15 cellular contexts compared by ENCODE assay signal in genomic region chr15:22429426-22429825, GRCh38. TPM values are rescaled to one million over a fixed set of nuclear protein-coding genes. Genes with fewer than 3 reads are reported as not detected.
"Had no signal": no experiment of that assay in that cellular context is flagged by ENCODE, and none has a peak within 500 bp of the region (broad histone marks: within the 10 kb centered on the region; RNA-seq: fewer than 3 reads in every experiment).

No MANE protein-coding gene starts in this region.

RNA-seq across cellular contexts. Expression of gene GOLGA6L22, which starts 29.3 kb away (rescaled TPM):
- total RNA-seq: activated B cell treated with CpG ODN at 0.5 μM for 24 hours; activated CD4-positive, alpha-beta memory T cell treated with anti-CD3 and anti-CD28 coated beads for 36 hours; activated CD4-positive, alpha-beta memory T cell treated with anti-CD3 and anti-CD28 coated beads, Interleukin-2, amount 10 ng/mL, durations not matched to agents 7 days and 5 days; activated CD4-positive, alpha-beta T cell treated with anti-CD3 and anti-CD28 coated beads for 36 hours; activated CD4-positive, alpha-beta T cell treated with anti-CD3 and anti-CD28 coated beads, Interleukin-2, amount 10 ng/mL, durations not matched to agents 24 days and 14 days; activated CD4-positive, alpha-beta T cell treated with anti-CD3 and anti-CD28 coated beads, Interleukin-2, amount 10 ng/mL, durations not matched to agents 7 days and 5 days; activated CD8-positive, alpha-beta memory T cell treated with anti-CD3 and anti-CD28 coated beads for 36 hours; activated CD8-positive, alpha-beta memory T cell treated with anti-CD3 and anti-CD28 coated beads, Interleukin-2, amount 10 ng/mL, durations not matched to agents 7 days and 5 days; activated CD8-positive, alpha-beta T cell treated with anti-CD3 and anti-CD28 coated beads for 36 hours; activated CD8-positive, alpha-beta T cell treated with anti-CD3 and anti-CD28 coated beads, Interleukin-2, amount 10 ng/mL, durations not matched to agents 7 days and 5 days; T-cell; T-helper 1 cell treated with Interleukin-12 subunit alpha and Interleukin-12 subunit beta and Interleukin-4 antibody, amounts not matched to agents 30 ng/mL and 1 ng/mL, for 36 hours; T-helper 17 cell; T-helper 2 cell treated with Interferon-gamma antibody and Interleukin-4, amounts not matched to agents 100 ng/mL and 5 ng/mL, for 36 hours; WTC11 had no signal
